Comparison of ENCODE assay signal across 10 cellular contexts in the genomic region with DNA sequence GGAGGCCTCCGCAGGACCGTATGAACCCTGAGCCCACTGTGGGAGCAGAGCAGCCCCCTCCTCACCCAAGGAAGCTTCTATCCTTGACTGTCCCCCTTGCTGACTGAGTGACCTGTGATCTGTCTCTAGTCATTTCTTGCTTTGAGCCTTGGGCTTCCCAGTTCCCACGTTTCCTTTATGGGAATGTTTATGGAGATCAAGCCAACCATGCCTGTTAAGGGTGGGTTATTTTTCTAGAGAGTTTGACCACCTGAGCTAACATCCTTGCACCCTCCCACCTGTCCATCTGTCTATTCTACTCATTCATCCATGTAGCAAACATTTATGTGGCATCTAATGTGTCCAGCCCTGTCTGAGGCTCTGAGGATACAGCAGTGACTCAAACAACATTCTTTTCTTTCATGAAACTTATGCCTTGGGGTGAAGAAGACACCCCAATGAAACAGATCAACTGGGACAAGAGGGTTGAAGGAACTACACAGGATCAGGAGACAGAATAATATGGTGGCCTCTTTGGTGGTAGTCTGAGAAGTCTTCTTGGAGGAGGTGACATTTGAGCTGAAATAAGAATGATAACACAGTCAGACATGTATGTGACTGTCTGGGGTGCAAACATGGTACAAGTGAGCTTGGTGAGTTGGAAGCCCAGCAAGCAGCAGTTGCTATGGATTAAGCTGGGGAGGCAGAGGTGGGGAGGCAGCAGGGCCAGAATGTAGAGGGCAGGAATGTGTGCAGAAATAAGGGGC. TPM values are rescaled to one million over a fixed set of nuclear protein-coding genes. Genes with fewer than 3 reads are reported as not detected.
DNase-seq lines count a peak whose midpoint lies in the region; ATAC-seq, FAIRE-seq and TF ChIP-seq lines count a peak whose summit lies in the region.
"Had no signal": no experiment of that assay in that cellular context is flagged by ENCODE, and none has a peak within 500 bp of the region (broad histone marks: within the 10 kb centered on the region; RNA-seq: fewer than 3 reads in every experiment).

No MANE protein-coding gene starts in this region.

- peak overlapping the region; percentile 76 for H3K27ac ChIP-seq in VCaP
- H3K27ac ChIP-seq in keratinocyte (ENCODE audit: control insufficient read depth, insufficient read depth, low read length), result no peak overlapping the region
- no peak overlapping the region for H3K27ac ChIP-seq in gastroesophageal sphincter
- H3K27ac ChIP-seq: SK-N-MC had no signal

- H3K4me3 Mint-ChIP-seq in stimulated activated naive CD8-positive, alpha-beta T cell treated with anti-CD3 and anti-CD28 coated beads, Interleukin-15, amount 100 ng/mL, for 72 hours, result peak overlapping the region; percentile 33 to 67

- H3K9ac ChIP-seq in keratinocyte (ENCODE audit: control insufficient read depth, extremely low read depth, insufficient read depth, low read length), result peak overlapping the region; percentile 7

- H2AFZ ChIP-seq in keratinocyte (ENCODE audit: control insufficient read depth, low read length), result no peak overlapping the region

- H3K4me1 ChIP-seq in keratinocyte (ENCODE audit: control insufficient read depth, extremely low read depth, insufficient read depth, low read length), result peaks cover 23% of the 10 kb centered on the region
- H3K4me1 ChIP-seq in gastroesophageal sphincter, result peaks cover 3 to 20% (median 15%) of the 10 kb centered on the region in 3 donors

- peak; percentile 43 for FAIRE-seq in keratinocyte (lab: Jason Lieb, UNC)

- H3K27ac Mint-ChIP-seq in stimulated activated naive CD8-positive, alpha-beta T cell treated with anti-CD3 and anti-CD28 coated beads, Interleukin-15, amount 100 ng/mL, for 72 hours, result peak overlapping the region in 1 of 2 donors; percentile 88

- H3K36me3 ChIP-seq in keratinocyte (ENCODE audit: control insufficient read depth in 2 of 2, extremely low read depth in 1 of 2, insufficient read depth in 2 of 2, low read length in 2 of 2), result no peaks in the 10 kb centered on the region
- H3K36me3 ChIP-seq in gastroesophageal sphincter, result peaks cover 0 to 7% of the 10 kb centered on the region in 2 donors

- H3K9me3 Mint-ChIP-seq in stimulated activated naive CD8-positive, alpha-beta T cell treated with anti-CD3 and anti-CD28 coated beads, Interleukin-15, amount 100 ng/mL, for 72 hours, result peaks cover 12 to 24% of the 10 kb centered on the region in 2 donors

- H3K9me3 ChIP-seq in keratinocyte (ENCODE audit: control insufficient read depth, low read depth, low read length), result peaks cover 7% of the 10 kb centered on the region
- peaks cover 0 to 10% (median 0%) of the 10 kb centered on the region in 3 donors for H3K9me3 ChIP-seq in gastroesophageal sphincter

- H3K27me3 ChIP-seq in keratinocyte (ENCODE audit: control insufficient read depth, extremely low read depth, insufficient read depth, low read length) (no peaks in the 10 kb centered on the region), gastroesophageal sphincter (no peaks in the 10 kb centered on the region)
- H3K27me3 ChIP-seq: esophagus muscularis mucosa had no signal

- H3K27me3 Mint-ChIP-seq in stimulated activated naive CD8-positive, alpha-beta T cell treated with anti-CD3 and anti-CD28 coated beads, Interleukin-15, amount 100 ng/mL, for 72 hours, result no peaks in the 10 kb centered on the region

- H4K20me1 ChIP-seq in keratinocyte (ENCODE audit: control insufficient read depth, extremely low read depth, insufficient read depth, low read length), result no peaks in the 10 kb centered on the region

- no peak for TF ChIP-seq POLR2A in gastroesophageal sphincter (IDR thresholded peaks at IDR 0.05)

- peaks cover 18% of the 10 kb centered on the region for H3K4me1 Mint-ChIP-seq in stimulated activated naive CD8-positive, alpha-beta T cell treated with anti-CD3 and anti-CD28 coated beads, Interleukin-15, amount 100 ng/mL, for 72 hours

- H3K9me1 ChIP-seq in keratinocyte (ENCODE audit: control insufficient read depth, extremely low read depth, insufficient read depth, low read length), result no peaks in the 10 kb centered on the region

- 83 to 86% methylated on average over 1 to 3 of the region's 3 CpGs for WGBS in gastroesophageal sphincter (ENCODE audit: low coverage in 1 of 2), 2 donors

- no peaks in the 10 kb centered on the region for H3K79me2 ChIP-seq in keratinocyte (ENCODE audit: control insufficient read depth, insufficient read depth, low read length)

- TF ChIP-seq CTCF in VCaP (conservative IDR thresholded peaks at IDR 0.05) (no peak), keratinocyte (optimal IDR thresholded peaks at IDR 0.05 in 1 of 3, IDR thresholded peaks at IDR 0.05 in 1 of 3, conservative IDR thresholded peaks at IDR 0.05 in 1 of 3; ENCODE audit: extremely low read depth in 1 of 3, insufficient read depth in 2 of 3, low read length in 3 of 3) (no peak), gastroesophageal sphincter (IDR thresholded peaks at IDR 0.05) (no peak), GM10266 (IDR thresholded peaks at IDR 0.05; ENCODE audit: control insufficient read depth, insufficient read depth, low read depth, missing control alignments) (no peak)

- dilution Hi-C loops in keratinocyte (cut with MboI; ENCODE audit: extremely low pct_ligation_motif_present, low sequenced_read_pairs), result no loop called here

- H3K4me3 ChIP-seq in keratinocyte (ENCODE audit: control insufficient read depth in 2 of 3, extremely low read depth in 1 of 3, insufficient read depth in 2 of 3, low read depth in 1 of 3, low read length in 3 of 3), result no peak overlapping the region
- no peak overlapping the region for H3K4me3 ChIP-seq in gastroesophageal sphincter
- H3K4me3 ChIP-seq: SK-N-MC had no signal

- ATAC-seq in GM21723 (IDR thresholded peaks at IDR 0.05; ENCODE audit: unreplicated experiment), result peak; percentile 15
- ATAC-seq in stimulated activated naive CD8-positive, alpha-beta T cell treated with anti-CD3 and anti-CD28 coated beads, Interleukin-15, amount 100 ng/mL, for 72 hours, result no peak
- ATAC-seq in gastroesophageal sphincter, result no peak
- no peak for ATAC-seq in GM19023 (IDR thresholded peaks at IDR 0.05; ENCODE audit: unreplicated experiment)

- no peak for DNase-seq in keratinocyte (ENCODE audit: low read depth, low spot score)
- DNase-seq in stimulated activated naive CD8-positive, alpha-beta T cell treated with anti-CD3 and anti-CD28 coated beads, Interleukin-15, amount 100 ng/mL, for 72 hours, result no peak
- no peak for DNase-seq in GM10266 (ENCODE audit: extremely low spot score)
- DNase-seq: NCI-H2081 had no signal

- H3K4me2 ChIP-seq in keratinocyte (ENCODE audit: control insufficient read depth, extremely low read depth, insufficient read depth, low read depth, low read length), result peak overlapping the region; percentile 8

- TF ChIP-seq EP300 in gastroesophageal sphincter (IDR thresholded peaks at IDR 0.05), result no peak

RNA-seq across cellular contexts. Expression of a gene that starts 30.5 kb away (rescaled TPM):
- 12.8 to 43.4 TPM (median 19.8 TPM) in 3 replicates for polyA plus RNA-seq in keratinocyte
- polyA plus RNA-seq in keratinocyte (2011; ENCODE audit: low read depth), result 29.5 TPM
- 20.0 and 27.2 TPM in 2 replicates for polyA plus RNA-seq in keratinocyte (2011; cell fraction: cytosol; rRNA removed)
- polyA plus RNA-seq in keratinocyte (2011; cell fraction: nucleus; rRNA removed), result 23.8 and 29.4 TPM in 2 replicates
- polyA plus RNA-seq in keratinocyte (2012; ENCODE audit: low replicate concordance), result 8.6 and 25.6 TPM in 2 replicates
- polyA minus RNA-seq in keratinocyte, result 24.5 to 52.5 TPM (median 30.8 TPM) in 3 replicates
- 25.1 TPM for polyA minus RNA-seq in keratinocyte (2011; cell fraction: cytosol; rRNA and poly(A)+ RNA removed)
- polyA minus RNA-seq in keratinocyte (2011; cell fraction: nucleus; rRNA and poly(A)+ RNA removed), result 16.3 and 17.7 TPM in 2 replicates
- total RNA-seq in gastroesophageal sphincter, result 10 to 100 TPM; 24.8 to 33.8 (median 31.9) TPM
